In the genomic region with DNA sequence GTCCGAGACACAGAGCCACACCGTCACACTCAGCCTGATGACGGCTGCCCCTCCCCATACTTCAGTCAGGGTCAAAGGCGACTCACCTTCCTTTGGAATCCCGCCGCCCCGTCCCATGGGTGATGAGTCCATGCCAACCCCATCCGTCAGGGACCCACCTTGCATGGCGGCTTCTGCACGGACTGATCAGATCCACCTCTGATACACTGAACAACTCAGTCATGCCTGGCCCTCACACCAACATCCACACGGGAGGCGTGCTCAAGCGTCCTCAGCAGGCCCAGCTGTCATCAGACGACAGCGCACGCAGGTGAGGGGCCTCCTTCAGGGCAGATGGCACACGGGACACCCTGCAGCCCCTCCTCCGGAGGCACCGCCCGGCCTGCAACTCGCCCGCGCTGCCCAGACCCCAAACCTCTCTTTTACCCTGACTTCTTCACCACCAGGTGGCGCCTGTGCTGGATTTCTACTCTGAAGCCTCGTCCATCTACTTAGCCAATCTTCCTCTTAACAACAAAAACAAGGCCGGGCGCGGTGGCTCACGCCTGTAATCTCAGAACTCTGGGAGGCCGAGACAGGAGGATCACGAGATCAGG, we compare ENCODE assay signal across 10 cellular contexts.
DNase-seq lines count a peak whose midpoint lies in the region; ATAC-seq, FAIRE-seq and TF ChIP-seq lines count a peak whose summit lies in the region.
"Had no signal": no experiment of that assay in that cellular context is flagged by ENCODE, and none has a peak within 500 bp of the region (broad histone marks: within the 10 kb centered on the region; RNA-seq: fewer than 3 reads in every experiment).

No MANE protein-coding gene starts in this region.

- H3K4me2 ChIP-seq in fibroblast of lung (ENCODE audit: extremely low read depth, insufficient read depth, low read length): no peak overlapping the region

- H3K9ac ChIP-seq in fibroblast of lung (ENCODE audit: insufficient read depth, low read length): no peak overlapping the region

- no peak overlapping the region for H2AFZ ChIP-seq in fibroblast of lung (ENCODE audit: low read length)

- no peak overlapping the region for H3K27ac Mint-ChIP-seq in activated CD8-positive, alpha-beta T cell treated with anti-CD3 and anti-CD28 coated beads for 36 hours
- H3K27ac Mint-ChIP-seq: activated naive CD4-positive, alpha-beta T cell treated with anti-CD3 and anti-CD28 coated beads, Interleukin-2, amount 50 U/mL, for 24 hours had no signal

- peak; percentile 47 for ATAC-seq in activated CD8-positive, alpha-beta T cell treated with anti-CD3 and anti-CD28 coated beads for 36 hours
- ATAC-seq in pancreas: peak in 3 of 4 donors; percentile 54 to 67 (median 64)
- no peak for ATAC-seq in GM21825 (IDR thresholded peaks at IDR 0.05; ENCODE audit: unreplicated experiment)

- intact Hi-C loops in activated CD8-positive, alpha-beta T cell treated with anti-CD3 and anti-CD28 coated beads for 36 hours (cut with micrococcal nuclease): no loop called here
- intact Hi-C loops in pancreas (cut with DNase I): loop anchor here in 2 of 3 donors (10.0 kb wide), 2 partner anchors 219 to 299 kb away; no protein-coding TSS in a partner anchor

- no peaks in the 10 kb centered on the region for H3K4me1 ChIP-seq in fibroblast of lung (ENCODE audit: control insufficient read depth, extremely low read depth, insufficient read depth, low read length)
- peaks cover 0 to 4% (median 0%) of the 10 kb centered on the region in 3 donors for H3K4me1 ChIP-seq in pancreas

- H3K4me3 Mint-ChIP-seq in activated CD8-positive, alpha-beta T cell treated with anti-CD3 and anti-CD28 coated beads for 36 hours: no peak overlapping the region
- H3K4me3 Mint-ChIP-seq: activated naive CD4-positive, alpha-beta T cell treated with anti-CD3 and anti-CD28 coated beads, Interleukin-2, amount 50 U/mL, for 24 hours had no signal

- POLR2A ChIA-PET in activated CD8-positive, alpha-beta T cell treated with anti-CD3 and anti-CD28 coated beads for 36 hours (lab: Charles Lee): no interaction called here

- H3K27me3 Mint-ChIP-seq in activated CD8-positive, alpha-beta T cell treated with anti-CD3 and anti-CD28 coated beads for 36 hours: no peaks in the 10 kb centered on the region
- H3K27me3 Mint-ChIP-seq: activated naive CD4-positive, alpha-beta T cell treated with anti-CD3 and anti-CD28 coated beads, Interleukin-2, amount 50 U/mL, for 24 hours had no signal

- H3K9me3 ChIP-seq in fibroblast of lung (ENCODE audit: control insufficient read depth, insufficient read depth, low read depth, low read length): no peaks in the 10 kb centered on the region
- H3K9me3 ChIP-seq in pancreas: no peaks in the 10 kb centered on the region

- H3K4me1 Mint-ChIP-seq in activated CD8-positive, alpha-beta T cell treated with anti-CD3 and anti-CD28 coated beads for 36 hours (ENCODE audit: low read depth): peaks cover 19% of the 10 kb centered on the region

- peaks cover 18% of the 10 kb centered on the region for H3K79me2 ChIP-seq in fibroblast of lung (ENCODE audit: control insufficient read depth, insufficient read depth, low read length)

- WGBS in pancreas, 2 donors: 84 to 88% methylated on average over 25 to 31 of the region's 31 CpGs

- TF ChIP-seq CTCF in LNCaP clone FGC (IDR thresholded peaks at IDR 0.05; ENCODE audit: control insufficient read depth, extremely low read depth, insufficient read depth) (peak; percentile 75), fibroblast of lung (conservative IDR thresholded peaks at IDR 0.05 in 1 of 2, IDR thresholded peaks at IDR 0.05 in 1 of 2; ENCODE audit: low read depth in 1 of 2, low read length in 2 of 2) (peak; percentile 42 to 53), pancreas (IDR thresholded peaks at IDR 0.05) (peak; percentile 12 to 41 (median 30))
- TF ChIP-seq CTCF in activated CD8-positive, alpha-beta T cell treated with anti-CD3 and anti-CD28 coated beads for 36 hours (IDR thresholded peaks at IDR 0.05): peak; percentile 65

- no peak overlapping the region for H3K27ac ChIP-seq in fibroblast of lung (ENCODE audit: insufficient read depth, low read length)
- H3K27ac ChIP-seq in pancreas: no peak overlapping the region

- FAIRE-seq in pancreas (lab: Jason Lieb, UNC): no peak
- FAIRE-seq: G401.6 had no signal

- H3K9me3 Mint-ChIP-seq in activated CD8-positive, alpha-beta T cell treated with anti-CD3 and anti-CD28 coated beads for 36 hours: no peaks in the 10 kb centered on the region
- H3K9me3 Mint-ChIP-seq: activated naive CD4-positive, alpha-beta T cell treated with anti-CD3 and anti-CD28 coated beads, Interleukin-2, amount 50 U/mL, for 24 hours had no signal

- peaks cover 8% of the 10 kb centered on the region for H3K36me3 Mint-ChIP-seq in activated CD8-positive, alpha-beta T cell treated with anti-CD3 and anti-CD28 coated beads for 36 hours (ENCODE audit: low read depth)

- peak; percentile 46 for DNase-seq in NCI-H82 (lab: John Stamatoyannopoulos, UW)
- no peak for DNase-seq in NCI-H82 treated with DMSO at 0.1 percent for 48 hours (lab: John Stamatoyannopoulos, UW; ENCODE audit: unreplicated experiment)
- no peak for DNase-seq in LNCaP clone FGC (ENCODE audit: low read depth)
- DNase-seq in activated CD8-positive, alpha-beta T cell treated with anti-CD3 and anti-CD28 coated beads for 36 hours: peak; percentile 75
- DNase-seq in fibroblast of lung (ENCODE audit: low read depth in 2 of 2): peak; percentile 36 to 54
- peak in 2 of 6 donors; percentile 39 to 72 for DNase-seq in pancreas
- DNase-seq in NCI-H446 (lab: John Stamatoyannopoulos, UW): no peak

- no peaks in the 10 kb centered on the region for H3K27me3 ChIP-seq in fibroblast of lung (ENCODE audit: control insufficient read depth, insufficient read depth, low read length)
- H3K27me3 ChIP-seq in pancreas: no peaks in the 10 kb centered on the region

- no peaks in the 10 kb centered on the region for H4K20me1 ChIP-seq in fibroblast of lung (ENCODE audit: control insufficient read depth, extremely low read depth, insufficient read depth, low read length)

- CTCF ChIA-PET in activated CD8-positive, alpha-beta T cell treated with anti-CD3 and anti-CD28 coated beads for 36 hours (lab: Charles Lee): interaction anchor here (1.1 kb wide), 1 partner anchor 304 kb away, joined by 3 read pairs; no protein-coding TSS in a partner anchor

- H3K4me3 ChIP-seq in LNCaP clone FGC (ENCODE audit: low read depth, low read length) (no peak overlapping the region), fibroblast of lung (replicated peaks in 1 of 4; ENCODE audit: control extremely low read depth in 1 of 4, insufficient read depth in 1 of 4, low read depth in 3 of 4, low read length in 4 of 4) (no peak overlapping the region), pancreas (no peak overlapping the region)

- H3K36me3 ChIP-seq in fibroblast of lung (ENCODE audit: control insufficient read depth, insufficient read depth, low read length) (peaks cover 1% of the 10 kb centered on the region), pancreas (no peaks in the 10 kb centered on the region)

Comparison
In these comparisons a context has a peak if more than half of its experiments do, and no peak if none do; other contexts are left out.
1. DNase-seq: peak in NCI-H82 (single experiment), activated CD8-positive, alpha-beta T cell treated with anti-CD3 and anti-CD28 coated beads for 36 hours (single experiment) and fibroblast of lung (2 of 2); none in NCI-H82 treated with DMSO at 0.1 percent for 48 hours (single experiment), LNCaP clone FGC (single experiment) and NCI-H446 (0 of 2).
2. Peak in every context shown above with its lines, with median percentiles within 50 percentile points of each other: CTCF ChIP-seq.